In genomic region chrX:132875705-132876508, GRCh38 we compare ENCODE assay signal across 23 cellular contexts.
A peak's percentile ranks its signal among the peaks of the same experiment; 100 is the strongest.
DNase-seq lines count a peak whose midpoint lies in the region; ATAC-seq and TF ChIP-seq lines count a peak whose summit lies in the region.
"Had no signal": no experiment of that assay in that cellular context is flagged by ENCODE, and none has a peak within 500 bp of the region (broad histone marks: within the 10 kb centered on the region; RNA-seq: fewer than 3 reads in every experiment).

No MANE protein-coding gene starts in this region.

- H3K4me2 ChIP-seq in neural progenitor cell, result peak overlapping the region; percentile 66
- H3K4me2 ChIP-seq: SK-N-SH had no signal

- H3K9ac ChIP-seq in ES-I3 (ENCODE audit: low read depth, low read length) (peak overlapping the region; percentile 11; the same call in 1 of the 2 replicates), NT2/D1 (ENCODE audit: insufficient read length, low read depth) (no peak overlapping the region), neural progenitor cell (no peak overlapping the region)
- H3K9ac ChIP-seq: parathyroid adenoma, SK-N-SH had no signal

- H3K27me3 ChIP-seq in NT2/D1 (ENCODE audit: insufficient read depth, insufficient read length), result no peaks in the 10 kb centered on the region
- H3K27me3 ChIP-seq in neural progenitor cell, result no peaks in the 10 kb centered on the region
- H3K27me3 ChIP-seq: upper lobe of right lung had no signal

- H3K4me3 Mint-ChIP-seq in neural progenitor cell (peak overlapping the region; percentile 24), T-helper 17 cell (no peak overlapping the region)
- H3K4me3 Mint-ChIP-seq: activated B cell treated with CpG ODN at 0.5 μM for 24 hours; naive thymus-derived CD4-positive, alpha-beta T cell had no signal

- no peak overlapping the region for H2AFZ ChIP-seq in neural progenitor cell (replicated peaks)
- H2AFZ ChIP-seq: parathyroid adenoma had no signal

- H4K20me1 ChIP-seq in neural progenitor cell (ENCODE audit: low read depth), result no peaks in the 10 kb centered on the region

- H3K27ac ChIP-seq in neural progenitor cell, result peak overlapping the region; percentile 63
- H3K27ac ChIP-seq: parathyroid adenoma, upper lobe of right lung had no signal

- peaks cover 5% of the 10 kb centered on the region for H3K9me3 Mint-ChIP-seq in neural progenitor cell
- H3K9me3 Mint-ChIP-seq: activated B cell treated with CpG ODN at 0.5 μM for 24 hours had no signal

- H3K36me3 Mint-ChIP-seq in neural progenitor cell (no peaks in the 10 kb centered on the region), T-helper 17 cell (ENCODE audit: low read depth) (no peaks in the 10 kb centered on the region)
- H3K36me3 Mint-ChIP-seq: naive thymus-derived CD4-positive, alpha-beta T cell had no signal

- peaks cover 38% of the 10 kb centered on the region for H3K4me1 Mint-ChIP-seq in neural progenitor cell
- H3K4me1 Mint-ChIP-seq in T-helper 17 cell, result no peaks in the 10 kb centered on the region
- H3K4me1 Mint-ChIP-seq: activated B cell treated with CpG ODN at 0.5 μM for 24 hours; naive thymus-derived CD4-positive, alpha-beta T cell had no signal

- H3K27ac Mint-ChIP-seq in neural progenitor cell, result peak overlapping the region; percentile 51
- no peak overlapping the region for H3K27ac Mint-ChIP-seq in T-helper 17 cell
- H3K27ac Mint-ChIP-seq: activated B cell treated with CpG ODN at 0.5 μM for 24 hours; naive thymus-derived CD4-positive, alpha-beta T cell had no signal

- ATAC-seq in T-helper 17 cell (no peak), HG02759 (IDR thresholded peaks at IDR 0.05; ENCODE audit: unreplicated experiment) (no peak)
- ATAC-seq: esophagus mucosa; naive thymus-derived CD4-positive, alpha-beta T cell; sciatic nerve; upper lobe of right lung had no signal

- H3K36me3 ChIP-seq in ES-I3 (ENCODE audit: insufficient read depth, low read length) (no peaks in the 10 kb centered on the region), NT2/D1 (ENCODE audit: insufficient read depth, insufficient read length, low read length) (no peaks in the 10 kb centered on the region), neural progenitor cell (no peaks in the 10 kb centered on the region)
- H3K36me3 ChIP-seq: upper lobe of right lung had no signal

- H3K79me2 ChIP-seq in neural progenitor cell (ENCODE audit: low read depth), result no peaks in the 10 kb centered on the region
- H3K79me2 ChIP-seq: parathyroid adenoma had no signal

- peaks cover 29% of the 10 kb centered on the region for H3F3A ChIP-seq in neural progenitor cell (ENCODE audit: low read depth)

- peaks cover 49% of the 10 kb centered on the region for H3K4me1 ChIP-seq in ES-I3 (ENCODE audit: insufficient read depth, low read length)
- H3K4me1 ChIP-seq in NT2/D1 (ENCODE audit: insufficient read depth, insufficient read length), result peaks cover 2% of the 10 kb centered on the region
- H3K4me1 ChIP-seq in neural progenitor cell, result peaks cover 37% of the 10 kb centered on the region
- H3K4me1 ChIP-seq: parathyroid adenoma, upper lobe of right lung had no signal

- H3K9me3 ChIP-seq in ES-I3 (ENCODE audit: control insufficient read depth, insufficient read depth, low read length), result no peaks in the 10 kb centered on the region
- H3K9me3 ChIP-seq in NT2/D1 (ENCODE audit: insufficient read depth, low read length), result no peaks in the 10 kb centered on the region
- peaks cover 1% of the 10 kb centered on the region for H3K9me3 ChIP-seq in neural progenitor cell (ENCODE audit: low read depth)
- peaks cover 3% of the 10 kb centered on the region for H3K9me3 ChIP-seq in T-helper 17 cell (ENCODE audit: control insufficient read depth, low read length, poor library complexity, severe bottlenecking)
- H3K9me3 ChIP-seq: SK-N-SH, upper lobe of right lung had no signal

- no peak for TF ChIP-seq CTCF in neural progenitor cell (IDR thresholded peaks at IDR 0.05)

- H3K27me3 Mint-ChIP-seq in neural progenitor cell (ENCODE audit: insufficient read depth, low read depth), result no peaks in the 10 kb centered on the region
- peaks cover 5% of the 10 kb centered on the region for H3K27me3 Mint-ChIP-seq in T-helper 17 cell
- H3K27me3 Mint-ChIP-seq: activated B cell treated with CpG ODN at 0.5 μM for 24 hours had no signal

- DNase-seq in NT2/D1 (ENCODE audit: low read depth, low spot score), result peak; percentile 43
- DNase-seq in iPS DF 19.7 (ENCODE audit: low read depth, low spot score), result peak; percentile 28
- DNase-seq in neural progenitor cell (ENCODE audit: low spot score), result peak; percentile 15
- DNase-seq in NCI-H69 (lab: John Stamatoyannopoulos, UW), result no peak
- no peak for DNase-seq in T-helper 17 cell
- no peak for DNase-seq in pons (ENCODE audit: low spot score)
- DNase-seq: activated B cell treated with CpG ODN at 0.5 μM for 24 hours; activated CD4-positive, alpha-beta T cell treated with anti-CD3 and anti-CD28 coated beads, Interleukin-2, amount 50 U/mL, for 48 hours; activated effector memory CD4-positive, alpha-beta T cell treated with anti-CD3 and anti-CD28 coated beads, Interleukin-2, amount 50 U/mL, for 16 hours; C1 segment of cervical spinal cord; effector CD8-positive, alpha-beta T cell; hippocampal formation; MM.1S; naive thymus-derived CD4-positive, alpha-beta T cell; NCI-H1436; SK-N-SH; stimulated activated CD8-positive, alpha-beta memory T cell treated with anti-CD3 and anti-CD28 coated beads, Interleukin-4, amount 100 ng/mL, for 48 hours; upper lobe of right lung had no signal

- H3K4me3 ChIP-seq in NT2/D1 (ENCODE audit: insufficient read length, low read depth), result no peak overlapping the region
- peak overlapping the region; percentile 12 for H3K4me3 ChIP-seq in neural progenitor cell
- H3K4me3 ChIP-seq: upper lobe of right lung had no signal

Comparison
In these comparisons a context has a peak if more than half of its experiments do, and no peak if none do; other contexts are left out.
1. DNase-seq: peak in NT2/D1 (single experiment), iPS DF 19.7 (single experiment) and neural progenitor cell (single experiment); none in NCI-H69 (single experiment), T-helper 17 cell (0 of 3) and pons (single experiment).